25 cellular contexts compared by ENCODE assay signal in the genomic region with DNA sequence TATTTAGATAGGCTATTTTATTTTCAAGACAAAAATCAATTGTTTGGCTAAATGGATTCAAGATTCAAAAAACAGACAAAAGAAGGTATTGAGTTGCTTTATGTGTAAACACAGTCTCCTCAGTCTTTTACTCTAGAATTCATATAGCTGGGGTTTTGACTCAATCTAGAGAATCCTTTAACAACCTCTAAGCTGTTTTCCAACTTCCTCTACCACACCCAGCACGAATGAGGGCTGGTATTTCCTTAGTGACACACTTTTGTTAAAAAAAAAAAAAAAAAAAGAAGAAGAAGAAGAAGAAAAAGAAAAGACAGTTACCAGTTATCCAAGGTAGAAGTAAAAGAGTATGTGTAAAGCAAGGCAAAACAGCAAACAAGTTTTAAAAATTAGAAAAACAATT.
"Had no signal": no experiment of that assay in that cellular context is flagged by ENCODE, and none has a peak within 500 bp of the region (broad histone marks: within the 10 kb centered on the region; RNA-seq: fewer than 3 reads in every experiment).

No MANE protein-coding gene starts in this region.

- ATAC-seq: activated T-cell treated with anti-CD3 and anti-CD28 coated beads, Interleukin-2, amount 50 U/mL, for 4 hours; effector memory CD8-positive, alpha-beta T cell; heart right ventricle; left ventricle myocardium superior; natural killer cell treated with Interleukin-12 subunit alpha and Interleukin-12 subunit beta and Interleukin-15 and Interleukin-18, amount 100 ng/mL, for 72 hours; sciatic nerve; stimulated activated naive B cell treated with anti-CD40 and anti-IgM and Interleukin-4, amounts not matched to agents 10 μg/mL and 1 μg/mL and 100 μg/mL, for 72 hours; T-cell had no signal

- DNase-seq: activated CD4-positive, alpha-beta T cell treated with anti-CD3 and anti-CD28 coated beads, Interleukin-2, amount 50 U/mL, for 48 hours; activated CD8-positive, alpha-beta memory T cell treated with anti-CD3 and anti-CD28 coated beads, Interleukin-2, amount 50 U/mL, for 48 hours; activated naive CD4-positive, alpha-beta T cell; activated T-cell treated with anti-CD3 and anti-CD28 coated beads, Interleukin-2, amount 50 U/mL, for 4 hours; adrenal gland; brain microvascular endothelial cell; central memory CD4-positive, alpha-beta T cell; dorsolateral prefrontal cortex; effector memory CD8-positive, alpha-beta T cell; heart right ventricle; immature natural killer cell; left ventricle myocardium superior; mammary epithelial cell; occipital lobe; small intestine; stimulated activated CD4-positive, alpha-beta T cell treated with anti-CD3 and anti-CD28 coated beads, Interleukin-15, amount 100 ng/mL, for 24 hours; stimulated activated CD8-positive, alpha-beta memory T cell treated with anti-CD3 and anti-CD28 coated beads, Interleukin-4, amount 100 ng/mL, for 48 hours; stimulated activated naive B cell treated with anti-CD40 and anti-IgM and Interleukin-4, amounts not matched to agents 10 μg/mL and 1 μg/mL and 100 μg/mL, for 72 hours; T-cell; trophoblast cell; uterus had no signal

- H3K4me3 ChIP-seq: adrenal gland, ascending aorta, dorsolateral prefrontal cortex, heart right ventricle, uterus had no signal

- H3K9me3 ChIP-seq: adrenal gland, ascending aorta, heart right ventricle, uterus had no signal

- H3K27me3 ChIP-seq: adrenal gland, ascending aorta, brain microvascular endothelial cell, heart right ventricle, uterus had no signal

- H3K36me3 ChIP-seq: adrenal gland, ascending aorta, brain microvascular endothelial cell, heart right ventricle, uterus had no signal

- H3K27ac ChIP-seq: adrenal gland, ascending aorta, brain microvascular endothelial cell, dorsolateral prefrontal cortex, epithelial cell of prostate, heart right ventricle, uterus had no signal

- H3K4me1 ChIP-seq: adrenal gland, ascending aorta, uterus had no signal

- FAIRE-seq: small intestine had no signal
